1 cellular context compared by ENCODE assay signal in genomic region chr22:38314140-38314991, GRCh38.
TF ChIP-seq lines count a peak whose summit lies in the region.

No MANE protein-coding gene starts in this region.

TF ChIP-seq in HepG2, 621 proteins besides CTCF, POLR2A, EP300 and RAD21:
- TF ChIP-seq THAP9 (CRISPR knock-in tag; IDR thresholded peaks at IDR 0.05; ENCODE audit: borderline replicate concordance), result 0 out of 2 replicates have a peak, but pooled peaks have one; percentile 43
- 0 out of 2 replicates have a peak, but pooled peaks have one; percentile 47 for TF ChIP-seq ZNF788 (CRISPR knock-in tag; IDR thresholded peaks at IDR 0.05; ENCODE audit: borderline replicate concordance)
- no peak for TF ChIP-seq MNT (IDR thresholded peaks at IDR 0.05)
- 0 out of 2 replicates have a peak, but pooled peaks have one; percentile 18 for TF ChIP-seq PHF8 (CRISPR knock-in tag; IDR thresholded peaks at IDR 0.05)
- TF ChIP-seq BCL6 (CRISPR knock-in tag; IDR thresholded peaks at IDR 0.05), result peak; percentile 69; the same call in 1 of the 2 replicates
- TF ChIP-seq ZNF280B (CRISPR knock-in tag; IDR thresholded peaks at IDR 0.05; ENCODE audit: borderline replicate concordance), result no peak
- TF ChIP-seq HDAC1 (CRISPR knock-in tag; IDR thresholded peaks at IDR 0.05), result 0 out of 2 replicates have a peak, but pooled peaks have one; percentile 19
- peak; percentile 11; the same call in 1 of the 2 replicates for TF ChIP-seq ZFP91 (CRISPR knock-in tag; IDR thresholded peaks at IDR 0.05; ENCODE audit: borderline replicate concordance)
